In genomic region chr6:37182736-37183590, GRCh38 we compare ENCODE assay signal across 8 cellular contexts.
DNase-seq lines count a peak whose midpoint lies in the region; ATAC-seq, FAIRE-seq and TF ChIP-seq lines count a peak whose summit lies in the region.

No MANE protein-coding gene starts in this region.

- no peak for ATAC-seq in GM18867 (IDR thresholded peaks at IDR 0.05; ENCODE audit: unreplicated experiment)

- no peak for TF ChIP-seq CTCF in GM10248 (IDR thresholded peaks at IDR 0.05; ENCODE audit: control extremely low read depth, extremely low read depth, low read depth, missing control alignments)

- CTCF ChIA-PET in GM10248 (lab: Yijun Ruan, JAX), result interaction anchor here (1.3 to 16.4 kb wide), 3 partner anchors 11 to 155 kb away, joined by 4 to 519 read pairs (median 25); partner anchors contain the start of gene PIM1

- DNase-seq in GM10248 (ENCODE audit: extremely low spot score), result peak; percentile 52
- peak in 4 of 5 experiments; percentile 12 to 96 (median 45) for DNase-seq in T-helper 2 cell
- peak; percentile 70 for DNase-seq in central memory CD4-positive, alpha-beta T cell
- peak; percentile 35 for DNase-seq in putamen (ENCODE audit: low spot score)
- no peak for DNase-seq in NCI-H69 (lab: John Stamatoyannopoulos, UW)
- no peak for DNase-seq in urothelium cell line (ENCODE audit: low spot score)
- no peak for DNase-seq in HCEC 1CT

- POLR2A ChIA-PET in GM10248 (lab: Yijun Ruan, JAX), result no interaction called here

- FAIRE-seq in urothelium cell line (lab: Jason Lieb, UNC), result no peak

Comparison
In these comparisons a context has a peak if more than half of its experiments do, and no peak if none do; other contexts are left out.
1. DNase-seq: peak in GM10248 (single experiment), T-helper 2 cell (4 of 5), central memory CD4-positive, alpha-beta T cell (single experiment) and putamen (single experiment); none in NCI-H69 (single experiment), urothelium cell line (single experiment) and HCEC 1CT (single experiment).